16 cellular contexts compared by ENCODE assay signal in the genomic region with DNA sequence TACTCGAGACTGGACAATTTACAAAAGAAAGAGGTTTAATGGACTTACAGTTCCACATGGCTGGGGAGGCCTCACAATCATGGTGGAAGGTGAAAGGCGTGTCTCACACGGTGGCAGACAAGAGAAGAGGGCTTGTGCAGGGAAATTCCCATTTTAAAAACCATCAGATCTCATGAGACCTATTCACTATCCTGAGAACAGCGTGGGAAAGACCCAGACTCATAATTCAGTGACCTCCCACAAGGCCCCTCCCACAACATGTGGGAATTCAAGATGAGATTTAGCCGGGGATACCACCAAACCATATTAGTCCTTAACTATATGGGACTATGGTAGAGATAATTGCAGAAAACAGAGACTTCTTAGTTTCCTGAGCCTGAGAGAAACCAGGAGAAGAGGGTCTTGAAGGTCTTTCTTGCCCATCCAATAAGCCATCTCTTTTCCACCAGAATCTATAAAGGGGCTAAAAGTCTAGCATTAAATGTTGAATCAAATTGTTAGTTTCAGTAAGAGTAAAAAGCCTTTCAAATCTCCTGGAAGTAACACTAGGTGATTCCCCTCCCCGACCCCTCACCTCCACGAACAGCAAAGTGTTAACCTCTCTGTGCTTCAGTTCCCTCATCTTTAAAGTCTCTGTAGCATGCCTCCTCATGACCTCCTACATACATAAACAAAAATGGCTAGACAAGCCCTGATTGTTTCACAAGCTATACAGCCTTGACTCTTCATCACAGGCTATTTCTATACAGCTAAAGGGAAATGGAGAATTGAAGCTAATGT.
"Had no signal": no experiment of that assay in that cellular context is flagged by ENCODE, and none has a peak within 500 bp of the region (broad histone marks: within the 10 kb centered on the region; RNA-seq: fewer than 3 reads in every experiment).

No MANE protein-coding gene starts in this region.

- H3K9me3 ChIP-seq: lower lobe of right lung, neutrophil, tibial artery, vagina had no signal

- H3K27ac ChIP-seq: lower lobe of right lung, neutrophil, tibial artery, vagina had no signal

- H3K4me3 Mint-ChIP-seq: activated CD4-positive, alpha-beta memory T cell treated with anti-CD3 and anti-CD28 coated beads, Interleukin-2, amount 10 ng/mL, durations not matched to agents 7 days and 5 days; activated naive CD4-positive, alpha-beta T cell treated with anti-CD3 and anti-CD28 coated beads, Interleukin-2, amount 50 U/mL, for 24 hours; activated T-helper 1 cell treated with anti-CD3 and anti-CD28 coated beads, Interleukin-12 subunit alpha, Interleukin-12 subunit beta, Interleukin-2, Interleukin-4 antibody, amounts not matched to agents 30 ng/mL and 10 ng/mL and 1 ng/mL, durations not matched to agents 14 hours and 24 hours and 36 hours; immature natural killer cell; mesothelial cell of epicardium had no signal

- H3K27ac Mint-ChIP-seq: activated CD4-positive, alpha-beta memory T cell treated with anti-CD3 and anti-CD28 coated beads, Interleukin-2, amount 10 ng/mL, durations not matched to agents 7 days and 5 days; activated naive CD4-positive, alpha-beta T cell treated with anti-CD3 and anti-CD28 coated beads, Interleukin-2, amount 50 U/mL, for 24 hours; activated T-helper 1 cell treated with anti-CD3 and anti-CD28 coated beads, Interleukin-12 subunit alpha, Interleukin-12 subunit beta, Interleukin-2, Interleukin-4 antibody, amounts not matched to agents 30 ng/mL and 10 ng/mL and 1 ng/mL, durations not matched to agents 14 hours and 24 hours and 36 hours; immature natural killer cell; mesothelial cell of epicardium had no signal

- ATAC-seq: lower lobe of right lung had no signal

- H3K4me3 ChIP-seq: lower lobe of right lung, tibial artery, vagina had no signal

- H3K4me1 Mint-ChIP-seq: activated naive CD4-positive, alpha-beta T cell treated with anti-CD3 and anti-CD28 coated beads, Interleukin-2, amount 50 U/mL, for 24 hours had no signal

- H3K27me3 ChIP-seq: neutrophil, tibial artery, vagina had no signal

- H3K36me3 Mint-ChIP-seq: activated naive CD4-positive, alpha-beta T cell treated with anti-CD3 and anti-CD28 coated beads, Interleukin-2, amount 50 U/mL, for 24 hours; immature natural killer cell; mesothelial cell of epicardium had no signal

- DNase-seq: activated CD4-positive, alpha-beta memory T cell treated with anti-CD3 and anti-CD28 coated beads, Interleukin-2, amount 10 ng/mL, durations not matched to agents 7 days and 5 days; activated CD4-positive, alpha-beta T cell treated with anti-CD3 and anti-CD28 coated beads for 1 hour; cerebellar nuclear complex; glutamatergic neuron; immature natural killer cell; lower lobe of right lung; retina; stimulated activated CD4-positive, alpha-beta T cell treated with anti-CD3 and anti-CD28 coated beads, Interleukin-4, amount 100 ng/mL, for 1 hour; stimulated activated CD8-positive, alpha-beta memory T cell treated with anti-CD3 and anti-CD28 coated beads, Interleukin-4, amount 100 ng/mL, for 48 hours; T1000; tibial artery had no signal

- H3K36me3 ChIP-seq: lower lobe of right lung, neutrophil, tibial artery, vagina had no signal

- H3K9me3 Mint-ChIP-seq: activated naive CD4-positive, alpha-beta T cell treated with anti-CD3 and anti-CD28 coated beads, Interleukin-2, amount 50 U/mL, for 24 hours; activated T-helper 1 cell treated with anti-CD3 and anti-CD28 coated beads, Interleukin-12 subunit alpha, Interleukin-12 subunit beta, Interleukin-2, Interleukin-4 antibody, amounts not matched to agents 30 ng/mL and 10 ng/mL and 1 ng/mL, durations not matched to agents 14 hours and 24 hours and 36 hours; immature natural killer cell had no signal

- H3K4me1 ChIP-seq: lower lobe of right lung, tibial artery, vagina had no signal
